Comparison of ENCODE assay signal across 1 cellular context in the genomic region with DNA sequence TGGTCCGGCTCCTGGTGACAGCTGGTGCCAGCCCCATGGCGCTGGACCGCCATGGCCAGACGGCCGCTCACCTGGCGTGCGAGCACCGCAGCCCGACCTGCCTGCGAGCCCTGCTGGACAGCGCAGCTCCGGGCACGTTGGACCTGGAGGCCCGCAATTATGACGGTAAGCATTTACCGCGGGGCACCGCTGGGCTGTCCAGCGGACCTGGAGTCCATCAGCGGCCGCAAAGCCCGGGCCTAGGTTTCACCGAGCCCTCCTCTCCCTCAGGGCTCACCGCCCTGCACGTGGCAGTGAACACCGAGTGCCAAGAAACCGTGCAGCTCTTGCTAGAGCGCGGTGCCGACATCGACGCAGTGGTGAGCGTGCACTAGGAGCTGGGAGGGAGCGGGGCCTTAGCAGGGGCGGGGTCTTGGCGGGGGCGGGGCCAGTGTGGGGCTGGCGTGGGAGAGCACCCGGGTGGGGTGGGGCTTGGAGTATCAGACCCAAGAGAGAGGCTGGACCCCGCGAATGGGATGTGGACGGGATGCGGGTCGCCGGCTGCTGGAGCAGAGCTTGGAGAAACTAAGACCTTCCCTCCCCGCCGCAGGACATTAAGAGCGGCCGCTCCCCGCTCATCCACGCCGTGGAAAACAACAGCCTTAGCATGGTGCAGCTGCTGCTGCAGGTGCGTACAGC.
A peak's percentile ranks its signal among the peaks of the same experiment; 100 is the strongest.
TF ChIP-seq lines count a peak whose summit lies in the region.

No MANE protein-coding gene starts in this region.

TF ChIP-seq in K562, 482 proteins besides CTCF, POLR2A, EP300 and RAD21:
- TF ChIP-seq ZNF124 (CRISPR knock-in tag; IDR thresholded peaks at IDR 0.05) = no peak
- TF ChIP-seq, protein P1, sequence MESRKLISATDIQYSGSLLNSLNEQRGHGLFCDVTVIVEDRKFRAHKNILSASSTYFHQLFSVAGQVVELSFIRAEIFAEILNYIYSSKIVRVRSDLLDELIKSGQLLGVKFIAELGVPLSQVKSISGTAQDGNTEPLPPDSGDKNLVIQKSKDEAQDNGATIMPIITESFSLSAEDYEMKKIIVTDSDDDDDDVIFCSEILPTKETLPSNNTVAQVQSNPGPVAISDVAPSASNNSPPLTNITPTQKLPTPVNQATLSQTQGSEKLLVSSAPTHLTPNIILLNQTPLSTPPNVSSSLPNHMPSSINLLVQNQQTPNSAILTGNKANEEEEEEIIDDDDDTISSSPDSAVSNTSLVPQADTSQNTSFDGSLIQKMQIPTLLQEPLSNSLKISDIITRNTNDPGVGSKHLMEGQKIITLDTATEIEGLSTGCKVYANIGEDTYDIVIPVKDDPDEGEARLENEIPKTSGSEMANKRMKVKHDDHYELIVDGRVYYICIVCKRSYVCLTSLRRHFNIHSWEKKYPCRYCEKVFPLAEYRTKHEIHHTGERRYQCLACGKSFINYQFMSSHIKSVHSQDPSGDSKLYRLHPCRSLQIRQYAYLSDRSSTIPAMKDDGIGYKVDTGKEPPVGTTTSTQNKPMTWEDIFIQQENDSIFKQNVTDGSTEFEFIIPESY (CRISPR knock-in tag; IDR thresholded peaks at IDR 0.05) = peak; percentile 70; the same call in 1 of the 2 replicates
